ENCODE assay signal across 9 cellular contexts in genomic region chr10:125084191-125085186, GRCh38.
DNase-seq lines count a peak whose midpoint lies in the region; ATAC-seq and TF ChIP-seq lines count a peak whose summit lies in the region.
"Had no signal": no experiment of that assay in that cellular context is flagged by ENCODE, and none has a peak within 500 bp of the region (broad histone marks: within the 10 kb centered on the region; RNA-seq: fewer than 3 reads in every experiment).

No MANE protein-coding gene starts in this region.

- H3K4me3 Mint-ChIP-seq in Caco-2 (ENCODE audit: unreplicated experiment) = no peak overlapping the region
- H3K4me3 Mint-ChIP-seq: activated naive CD4-positive, alpha-beta T cell treated with anti-CD3 and anti-CD28 coated beads, Interleukin-2, amount 50 U/mL, for 24 hours had no signal

- H3K4me1 ChIP-seq in Panc1 (ENCODE audit: control insufficient read depth, insufficient read depth, low read length) (peaks cover 34% of the 10 kb centered on the region), fibroblast of lung (ENCODE audit: control insufficient read depth, extremely low read depth, insufficient read depth, low read length) (peaks cover 27% of the 10 kb centered on the region), osteoblast (ENCODE audit: insufficient read depth, low read length) (peaks cover 29% of the 10 kb centered on the region), Caco-2 (no peaks in the 10 kb centered on the region)

- no peak overlapping the region for H3K27ac Mint-ChIP-seq in Caco-2 (ENCODE audit: unreplicated experiment)
- H3K27ac Mint-ChIP-seq: activated naive CD4-positive, alpha-beta T cell treated with anti-CD3 and anti-CD28 coated beads, Interleukin-2, amount 50 U/mL, for 24 hours had no signal

- no TSS peak for BruUV-seq in Panc1 (replicated peaks; lab: Mats Ljungman, UMichigan)
- no TSS peak for BruUV-seq in Caco-2 (replicated peaks; lab: Mats Ljungman, UMichigan)

- H3K9me3 ChIP-seq in Panc1 (ENCODE audit: control insufficient read depth, insufficient read depth, low read depth, low read length) = no peaks in the 10 kb centered on the region
- H3K9me3 ChIP-seq in fibroblast of lung (ENCODE audit: control insufficient read depth, insufficient read depth, low read depth, low read length) = no peaks in the 10 kb centered on the region
- no peaks in the 10 kb centered on the region for H3K9me3 ChIP-seq in osteoblast (ENCODE audit: low read depth, low read length)
- H3K9me3 ChIP-seq in Caco-2 = no peaks in the 10 kb centered on the region

- H3K36me3 Mint-ChIP-seq in Caco-2 (ENCODE audit: insufficient read depth, unreplicated experiment) = peaks cover 79% of the 10 kb centered on the region
- H3K36me3 Mint-ChIP-seq: activated naive CD4-positive, alpha-beta T cell treated with anti-CD3 and anti-CD28 coated beads, Interleukin-2, amount 50 U/mL, for 24 hours had no signal

- H3K9me3 Mint-ChIP-seq in Caco-2 (ENCODE audit: unreplicated experiment) = no peaks in the 10 kb centered on the region
- H3K9me3 Mint-ChIP-seq: activated naive CD4-positive, alpha-beta T cell treated with anti-CD3 and anti-CD28 coated beads, Interleukin-2, amount 50 U/mL, for 24 hours had no signal

- H3K36me3 ChIP-seq in Panc1 (ENCODE audit: control insufficient read depth, insufficient read depth, low read length) (0 out of 2 replicates have a peak, but pooled peaks cover 2% of the 10 kb centered on the region), fibroblast of lung (ENCODE audit: control insufficient read depth, insufficient read depth, low read length) (peaks cover 10% of the 10 kb centered on the region), osteoblast (ENCODE audit: insufficient read depth, low read length) (peaks cover 14% of the 10 kb centered on the region), Caco-2 (ENCODE audit: control insufficient read depth, insufficient read depth, low read length) (no peaks in the 10 kb centered on the region; the same call in 1 of the 2 replicates)

- H3K27me3 Mint-ChIP-seq in Caco-2 (ENCODE audit: insufficient read depth, unreplicated experiment) = no peaks in the 10 kb centered on the region
- H3K27me3 Mint-ChIP-seq: activated naive CD4-positive, alpha-beta T cell treated with anti-CD3 and anti-CD28 coated beads, Interleukin-2, amount 50 U/mL, for 24 hours had no signal

- in situ Hi-C loops in Panc1 (cut with HindIII; ENCODE audit: low pct_unique_long_range_greater_than_20kb, low sequenced_read_pairs) = no loop called here

- no peak; the same call in 1 of the 2 replicates for TF ChIP-seq CTCF in Panc1 (IDR thresholded peaks at IDR 0.05)
- TF ChIP-seq CTCF in fibroblast of lung (conservative IDR thresholded peaks at IDR 0.05 in 1 of 2, IDR thresholded peaks at IDR 0.05 in 1 of 2; ENCODE audit: low read depth in 1 of 2, low read length in 2 of 2) = no peak
- peak; percentile 42 for TF ChIP-seq CTCF in osteoblast (IDR thresholded peaks at IDR 0.05; ENCODE audit: extremely low read depth, low read depth, low read length)
- TF ChIP-seq CTCF in Caco-2 (IDR thresholded peaks at IDR 0.05; ENCODE audit: insufficient read depth in 1 of 2, low read depth in 1 of 2, low read length in 1 of 2, severe bottlenecking in 1 of 2, unreplicated experiment in 1 of 2) = no peak

- H3K4me3 ChIP-seq in Panc1 (ENCODE audit: low read depth in 2 of 2, low read length in 2 of 2) (peak overlapping the region in 1 of 2 experiments; percentile 25; a peak in 3 of 4 replicates), fibroblast of lung (replicated peaks in 1 of 4; ENCODE audit: control extremely low read depth in 1 of 4, insufficient read depth in 1 of 4, low read depth in 3 of 4, low read length in 4 of 4) (no peak overlapping the region), osteoblast (ENCODE audit: insufficient read depth, low read length) (peak overlapping the region; percentile 46), Caco-2 (ENCODE audit: low read depth, low read length) (no peak overlapping the region)

- ATAC-seq in Panc1 (peak; percentile 94), HG03139 (IDR thresholded peaks at IDR 0.05; ENCODE audit: unreplicated experiment) (no peak)

- POLR2A ChIA-PET in Panc1 (lab: Charles Lee) (interaction anchor here (0.6 to 0.8 kb wide), 4 partner anchors 30 to 1082 kb away, joined by 3 to 11 read pairs (median 3); no protein-coding TSS in a partner anchor), Caco-2 (lab: Charles Lee) (no interaction called here)

- intact Hi-C loops in Panc1 (cut with micrococcal nuclease; ENCODE audit: unreplicated experiment) (loop anchor here (10.0 kb wide), 1 partner anchor 70 kb away; no protein-coding TSS in a partner anchor), Caco-2 (cut with micrococcal nuclease; ENCODE audit: unreplicated experiment) (no loop called here)

- CTCF ChIA-PET in Panc1 (lab: Charles Lee) (interaction anchor here (1.1 kb wide), 1 partner anchor 36 kb away, joined by 5 read pairs; no protein-coding TSS in a partner anchor), Caco-2 (lab: Charles Lee) (no interaction called here)

- H2AFZ ChIP-seq in fibroblast of lung (ENCODE audit: low read length) (no peak overlapping the region), osteoblast (ENCODE audit: low read length) (peak overlapping the region; percentile 65)

- H3K9ac ChIP-seq in fibroblast of lung (ENCODE audit: insufficient read depth, low read length) = peak overlapping the region; percentile 48

- H3K4me1 Mint-ChIP-seq in Caco-2 (ENCODE audit: low read depth, unreplicated experiment) = no peaks in the 10 kb centered on the region
- H3K4me1 Mint-ChIP-seq: activated naive CD4-positive, alpha-beta T cell treated with anti-CD3 and anti-CD28 coated beads, Interleukin-2, amount 50 U/mL, for 24 hours had no signal

- H3K79me2 ChIP-seq in fibroblast of lung (ENCODE audit: control insufficient read depth, insufficient read depth, low read length) (peaks cover 63% of the 10 kb centered on the region), osteoblast (ENCODE audit: insufficient read depth, low read length) (peaks cover 69% of the 10 kb centered on the region)

- H3K27me3 ChIP-seq in Panc1 (ENCODE audit: control insufficient read depth, insufficient read depth, low read length) (no peaks in the 10 kb centered on the region), fibroblast of lung (ENCODE audit: control insufficient read depth, insufficient read depth, low read length) (no peaks in the 10 kb centered on the region), osteoblast (ENCODE audit: insufficient read depth, low read length) (no peaks in the 10 kb centered on the region), Caco-2 (replicated peaks; ENCODE audit: control insufficient read depth, insufficient read depth, low read length) (no peaks in the 10 kb centered on the region)

- DNase-seq in DMS153 treated with DMSO at 0.1 percent for 48 hours (lab: John Stamatoyannopoulos, UW; ENCODE audit: unreplicated experiment) (peak; percentile 38), Panc1 (ENCODE audit: low read depth, low spot score) (peak; percentile 86), fibroblast of lung (ENCODE audit: low read depth in 2 of 2) (peak; percentile 92 to 95), osteoblast (ENCODE audit: insufficient read length, low spot score, missing footprints) (peak; percentile 97), NCI-H345 (lab: John Stamatoyannopoulos, UW) (no peak), Caco-2 (no peak), T-helper 9 cell (no peak)

- H3K27ac ChIP-seq in Panc1 (ENCODE audit: low read length) = peak overlapping the region; percentile 81
- H3K27ac ChIP-seq in fibroblast of lung (ENCODE audit: insufficient read depth, low read length) = peak overlapping the region; percentile 94
- H3K27ac ChIP-seq in osteoblast (ENCODE audit: low read depth, low read length) = peak overlapping the region; percentile 87

- no peaks in the 10 kb centered on the region for H4K20me1 ChIP-seq in fibroblast of lung (ENCODE audit: control insufficient read depth, extremely low read depth, insufficient read depth, low read length)
- H4K20me1 ChIP-seq in osteoblast (ENCODE audit: insufficient read depth, low read length) = peaks cover 20% of the 10 kb centered on the region

- H3K4me2 ChIP-seq in fibroblast of lung (ENCODE audit: extremely low read depth, insufficient read depth, low read length) (peak overlapping the region; percentile 9), osteoblast (ENCODE audit: insufficient read depth, low read length) (peak overlapping the region; percentile 72)

Comparison
In these comparisons a context has a peak if more than half of its experiments do, and no peak if none do; other contexts are left out.
1. DNase-seq: peak in DMS153 treated with DMSO at 0.1 percent for 48 hours (single experiment), Panc1 (single experiment), fibroblast of lung (2 of 2) and osteoblast (single experiment); none in NCI-H345 (single experiment), Caco-2 (0 of 2) and T-helper 9 cell (single experiment).
2. Peak in every context shown above with its lines, with median percentiles within 50 percentile points of each other: H3K27ac ChIP-seq.